16 cellular contexts compared by ENCODE assay signal in genomic region chr16:15876503-15876902, GRCh38. TPM values are rescaled to one million over a fixed set of nuclear protein-coding genes. Genes with fewer than 3 reads are reported as not detected.
DNase-seq lines count a peak whose midpoint lies in the region; ATAC-seq and FAIRE-seq lines count a peak whose summit lies in the region.
"Had no signal": no experiment of that assay in that cellular context is flagged by ENCODE, and none has a peak within 500 bp of the region (broad histone marks: within the 10 kb centered on the region; RNA-seq: fewer than 3 reads in every experiment).

No MANE protein-coding gene starts in this region.

- H3K18ac ChIP-seq in mesenchymal stem cell (ENCODE audit: low read depth in 1 of 2, low read length in 2 of 2): peak overlapping the region in 1 of 2 experiments; percentile 8

- H2BK5ac ChIP-seq in mesenchymal stem cell (ENCODE audit: low read depth, low read length, poor library complexity, severe bottlenecking): no peak overlapping the region

- FAIRE-seq in RCC 7860 (lab: Jason Lieb, UNC): peak; percentile 71
- FAIRE-seq: A204.1, GM19239 had no signal

- H3K23ac ChIP-seq in mesenchymal stem cell (ENCODE audit: low read length in 2 of 2): no peak overlapping the region

- no peaks in the 10 kb centered on the region for H3K27me3 ChIP-seq in mesenchymal stem cell (ENCODE audit: control insufficient read depth in 1 of 2, insufficient read depth in 1 of 2, low read length in 2 of 2)

- H4K91ac ChIP-seq in mesenchymal stem cell (ENCODE audit: low read length): no peak overlapping the region

- no peak overlapping the region for H2AFZ ChIP-seq in mesenchymal stem cell (ENCODE audit: low read depth, low read length)

- no peak overlapping the region for H3K4me2 ChIP-seq in mesenchymal stem cell (ENCODE audit: low read length, poor library complexity, severe bottlenecking)

- no peak overlapping the region for H2BK15ac ChIP-seq in mesenchymal stem cell (ENCODE audit: low read depth, poor library complexity, severe bottlenecking)

- no peak overlapping the region for H3K14ac ChIP-seq in mesenchymal stem cell (ENCODE audit: low read length in 2 of 2)

- H4K8ac ChIP-seq in mesenchymal stem cell (ENCODE audit: low read length): no peak overlapping the region

- H2BK120ac ChIP-seq in mesenchymal stem cell (ENCODE audit: low read depth, low read length): no peak overlapping the region

- H3K4me1 ChIP-seq in mesenchymal stem cell (ENCODE audit: control insufficient read depth, insufficient read depth, low read depth, low read length): peaks cover 10% of the 10 kb centered on the region

- H3K4me3 ChIP-seq in mesenchymal stem cell (ENCODE audit: insufficient read depth in 1 of 2, low read depth in 1 of 2, low read length in 2 of 2): no peak overlapping the region

- peak; percentile 68 for ATAC-seq in esophagus mucosa
- ATAC-seq in HG03108 (IDR thresholded peaks at IDR 0.05; ENCODE audit: unreplicated experiment): no peak
- ATAC-seq in HG03280 (IDR thresholded peaks at IDR 0.05; ENCODE audit: unreplicated experiment): no peak
- ATAC-seq: CD8-positive, alpha-beta T cell; HCT116 had no signal

- no peaks in the 10 kb centered on the region for H3K9me3 ChIP-seq in mesenchymal stem cell (ENCODE audit: control insufficient read depth, low read length)

- H2AK5ac ChIP-seq in mesenchymal stem cell (ENCODE audit: low read length, severe bottlenecking): no peak overlapping the region

- 98% methylated on average over 5 of the region's 5 CpGs for WGBS in mesenchymal stem cell

- peaks cover 19 to 29% of the 10 kb centered on the region in 2 experiments for H3K36me3 ChIP-seq in mesenchymal stem cell (ENCODE audit: control insufficient read depth in 1 of 2, insufficient read depth in 2 of 2, low read depth in 1 of 2, low read length in 2 of 2)

- H3K79me1 ChIP-seq in mesenchymal stem cell (replicated peaks; ENCODE audit: low read length, poor library complexity, severe bottlenecking): peaks cover 18% of the 10 kb centered on the region

- H3K27ac ChIP-seq in mesenchymal stem cell (ENCODE audit: low read length, poor library complexity, severe bottlenecking): peak overlapping the region; percentile 61

- DNase-seq in ACHN (peak; percentile 69), RCC 7860 (ENCODE audit: low spot score) (peak; percentile 65), mesenchymal stem cell (no peak), HCEC 1CT (no peak), NCI-H82 treated with DMSO at 0.1 percent for 48 hours (lab: John Stamatoyannopoulos, UW; ENCODE audit: unreplicated experiment) (no peak)
- DNase-seq: CD8-positive, alpha-beta T cell; COR-L47; DND-41; GF-D8 had no signal

- no peak overlapping the region for H2BK12ac ChIP-seq in mesenchymal stem cell (ENCODE audit: low read length in 2 of 2)

- H3K4ac ChIP-seq in mesenchymal stem cell (ENCODE audit: low read depth in 1 of 2, low read length in 2 of 2): no peak overlapping the region

- H3K9ac ChIP-seq in mesenchymal stem cell (ENCODE audit: low read length): no peak overlapping the region

- in situ Hi-C loops in ACHN (cut with HindIII; ENCODE audit: low pct_ligation_motif_present, low pct_unique_long_range_greater_than_20kb, low sequenced_read_pairs): no loop called here

RNA-seq across cellular contexts. Expression of gene CEP20, which starts 11.9 kb away (rescaled TPM):
- 36.5 TPM for total RNA-seq in esophagus mucosa
- 28.3 TPM for polyA plus RNA-seq in mesenchymal stem cell (2013, experiment 1 of 2)
- polyA plus RNA-seq in mesenchymal stem cell (2013, experiment 2 of 2): 27.8 TPM

RNA-seq across cellular contexts. Expression of gene MYH11, which starts 19.7 kb away (rescaled TPM):
- 21.6 TPM for total RNA-seq in esophagus mucosa
- polyA plus RNA-seq in mesenchymal stem cell (2013, experiment 1 of 2): 0.01 TPM
- polyA plus RNA-seq in mesenchymal stem cell (2013, experiment 2 of 2): 0.01 TPM
- total RNA-seq: CD8-positive, alpha-beta T cell; H4 had no signal

Comparison
In these comparisons a context has a peak if more than half of its experiments do, and no peak if none do; other contexts are left out.
1. DNase-seq: peak in ACHN (single experiment) and RCC 7860 (single experiment); none in mesenchymal stem cell (single experiment), HCEC 1CT (single experiment) and NCI-H82 treated with DMSO at 0.1 percent for 48 hours (single experiment).